In the genomic region with DNA sequence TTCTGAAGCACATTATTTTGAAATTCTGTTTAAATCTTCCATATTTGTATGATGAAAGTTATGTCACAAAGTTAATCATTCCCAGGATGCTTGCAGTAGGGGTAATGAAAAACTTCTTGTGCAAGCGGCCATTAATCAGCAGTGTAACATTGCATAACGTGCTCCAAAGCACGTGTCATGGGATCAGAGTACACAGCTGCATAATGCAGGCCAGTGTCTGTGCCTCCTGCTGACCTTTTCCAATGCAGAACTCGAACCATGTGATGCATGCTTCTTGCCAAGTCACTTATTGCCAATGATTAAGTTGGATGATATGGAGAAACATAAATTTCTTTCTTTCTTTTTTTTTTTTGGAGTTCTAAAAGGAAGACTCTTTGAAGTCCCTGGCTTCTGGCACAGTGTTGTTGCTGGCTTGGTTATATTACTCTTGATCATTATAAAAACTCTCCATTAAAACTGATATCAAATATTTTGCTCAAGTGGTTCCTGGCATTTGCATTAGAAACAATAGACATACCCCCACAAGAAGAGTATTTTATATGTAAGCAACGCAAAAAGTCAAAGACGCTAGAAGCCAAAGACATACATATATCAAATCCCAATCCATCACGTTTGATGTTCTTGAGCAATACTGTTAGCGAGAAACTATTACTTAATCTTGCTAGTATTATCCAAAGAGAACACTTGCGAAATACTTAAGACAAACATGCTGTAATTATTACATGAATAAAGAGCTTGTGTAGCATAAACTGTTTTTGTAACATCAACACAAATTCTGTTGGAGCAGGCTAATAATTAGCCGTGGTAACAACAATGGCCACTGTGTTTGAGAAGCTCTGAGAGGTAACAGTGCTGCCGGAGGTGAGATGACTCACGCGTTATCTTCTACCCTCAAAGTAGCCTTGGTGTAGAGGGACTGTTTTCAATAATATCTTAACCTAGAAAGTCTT, we compare ENCODE assay signal across 8 cellular contexts.
A peak's percentile ranks its signal among the peaks of the same experiment; 100 is the strongest.
DNase-seq lines count a peak whose midpoint lies in the region; ATAC-seq and TF ChIP-seq lines count a peak whose summit lies in the region.

No MANE protein-coding gene starts in this region.

- H3K4me1 ChIP-seq in muscle layer of colon (ENCODE audit: insufficient read depth, low read length) = peaks cover 56% of the 10 kb centered on the region

- no peak overlapping the region for H3K4me3 ChIP-seq in muscle layer of colon (ENCODE audit: low read depth in 1 of 2, low read length in 2 of 2)

- no peaks in the 10 kb centered on the region for H3K36me3 ChIP-seq in muscle layer of colon (ENCODE audit: insufficient read depth, low read length)

- H3K36me3 Mint-ChIP-seq in activated CD4-positive, alpha-beta memory T cell treated with anti-CD3 and anti-CD28 coated beads for 36 hours = peaks cover 36% of the 10 kb centered on the region

- no peak overlapping the region for H3K27ac Mint-ChIP-seq in activated CD4-positive, alpha-beta memory T cell treated with anti-CD3 and anti-CD28 coated beads for 36 hours

- CTCF ChIA-PET in activated CD4-positive, alpha-beta memory T cell treated with anti-CD3 and anti-CD28 coated beads for 36 hours (lab: Charles Lee) = interaction anchor here (1.7 to 2.0 kb wide), 2 partner anchors 10 to 160 kb away, joined by 3 to 8 read pairs; no protein-coding TSS in a partner anchor

- intact Hi-C loops in activated CD4-positive, alpha-beta memory T cell treated with anti-CD3 and anti-CD28 coated beads for 36 hours (cut with micrococcal nuclease) = no loop called here

- DNase-seq in DMS153 treated with DMSO at 0.1 percent for 48 hours (lab: John Stamatoyannopoulos, UW; ENCODE audit: unreplicated experiment) (peak; percentile 5), NCI-H526 treated with DMSO at 0.1 percent for 48 hours (lab: John Stamatoyannopoulos, UW) (peak; percentile 8), erythroblast (lab: John Stamatoyannopoulos, UW) (peak; percentile 52 to 59)
- DNase-seq in activated CD4-positive, alpha-beta memory T cell treated with anti-CD3 and anti-CD28 coated beads for 36 hours = no peak
- DNase-seq in activated naive CD4-positive, alpha-beta T cell (lab: John Stamatoyannopoulos, UW) = no peak
- DNase-seq in stimulated activated naive CD4-positive, alpha-beta T cell (lab: John Stamatoyannopoulos, UW) = no peak

- no peak overlapping the region for H3K4me3 Mint-ChIP-seq in activated CD4-positive, alpha-beta memory T cell treated with anti-CD3 and anti-CD28 coated beads for 36 hours

- POLR2A ChIA-PET in activated CD4-positive, alpha-beta memory T cell treated with anti-CD3 and anti-CD28 coated beads for 36 hours (lab: Charles Lee) = interaction anchor here (1.0 to 2.0 kb wide), 3 partner anchors 10 to 50 kb away, joined by 3 to 8 read pairs (median 8); no protein-coding TSS in a partner anchor

- no peaks in the 10 kb centered on the region for H3K27me3 ChIP-seq in muscle layer of colon (ENCODE audit: control insufficient read depth in 1 of 2, insufficient read depth in 2 of 2, low read length in 2 of 2)

- H3K9me3 ChIP-seq in muscle layer of colon (ENCODE audit: low read length) = peaks cover 4% of the 10 kb centered on the region

- no peaks in the 10 kb centered on the region for H3K27me3 Mint-ChIP-seq in activated CD4-positive, alpha-beta memory T cell treated with anti-CD3 and anti-CD28 coated beads for 36 hours

- H3K9ac ChIP-seq in muscle layer of colon (ENCODE audit: low read length) = no peak overlapping the region

- TF ChIP-seq POLR2A in erythroblast (IDR thresholded peaks at IDR 0.05; ENCODE audit: low read length) = no peak

- H3K9me3 Mint-ChIP-seq in activated CD4-positive, alpha-beta memory T cell treated with anti-CD3 and anti-CD28 coated beads for 36 hours = peaks cover 28% of the 10 kb centered on the region

- peak overlapping the region; percentile 76 for H3K27ac ChIP-seq in muscle layer of colon (ENCODE audit: low read depth, low read length)

- peaks cover 63% of the 10 kb centered on the region for H3K4me1 Mint-ChIP-seq in activated CD4-positive, alpha-beta memory T cell treated with anti-CD3 and anti-CD28 coated beads for 36 hours (ENCODE audit: low read depth)

- ATAC-seq in HG03280 (IDR thresholded peaks at IDR 0.05; ENCODE audit: unreplicated experiment) = no peak

Comparison
In these comparisons a context has a peak if more than half of its experiments do, and no peak if none do; other contexts are left out.
1. DNase-seq: peak in DMS153 treated with DMSO at 0.1 percent for 48 hours (single experiment), NCI-H526 treated with DMSO at 0.1 percent for 48 hours (single experiment) and erythroblast (2 of 2); none in activated CD4-positive, alpha-beta memory T cell treated with anti-CD3 and anti-CD28 coated beads for 36 hours (single experiment), activated naive CD4-positive, alpha-beta T cell (0 of 4) and stimulated activated naive CD4-positive, alpha-beta T cell (0 of 6).